In genomic region chr7:158035343-158035742, GRCh38 we compare ENCODE assay signal across 16 cellular contexts.
DNase-seq lines count a peak whose midpoint lies in the region; ATAC-seq and TF ChIP-seq lines count a peak whose summit lies in the region.
"Had no signal": no experiment of that assay in that cellular context is flagged by ENCODE, and none has a peak within 500 bp of the region (broad histone marks: within the 10 kb centered on the region; RNA-seq: fewer than 3 reads in every experiment).

No MANE protein-coding gene starts in this region.

- H2BK5ac ChIP-seq in neuronal stem cell (ENCODE audit: low read length): no peak overlapping the region

- peak; percentile 13 for DNase-seq in natural killer cell treated with Interleukin-12 subunit alpha and Interleukin-12 subunit beta and Interleukin-15 and Interleukin-18, amount 100 ng/mL, for 72 hours (ENCODE audit: low spot score)
- DNase-seq in natural killer cell: no peak
- DNase-seq in coronary artery (ENCODE audit: low spot score): peak; percentile 21
- no peak for DNase-seq in neuronal stem cell (ENCODE audit: low spot score)
- no peak for DNase-seq in MG63
- no peak for DNase-seq in GM19238 (ENCODE audit: insufficient read length, low spot score)
- DNase-seq in stimulated activated CD4-positive, alpha-beta T cell treated with anti-CD3 and anti-CD28 coated beads, Interleukin-1b, Interleukin-23, amount 100 ng/mL, for 48 hours: no peak
- DNase-seq: C1 segment of cervical spinal cord; Calu3; CD4-positive, alpha-beta memory T cell; COR-L47; DMS53; DMS79 treated with DMSO at 0.1 percent for 48 hours; GF-D8; GOT3 had no signal

- no peak overlapping the region for H3K4me3 Mint-ChIP-seq in natural killer cell treated with Interleukin-12 subunit alpha and Interleukin-12 subunit beta and Interleukin-15 and Interleukin-18, amount 100 ng/mL, for 72 hours
- no peak overlapping the region for H3K4me3 Mint-ChIP-seq in natural killer cell
- H3K4me3 Mint-ChIP-seq: CD4-positive, alpha-beta memory T cell had no signal

- no peak overlapping the region for H3K23ac ChIP-seq in neuronal stem cell (ENCODE audit: low read depth, low read length, poor library complexity)

- peaks cover 0 to 15% (median 0%) of the 10 kb centered on the region in 3 experiments for H3K27me3 ChIP-seq in neuronal stem cell (ENCODE audit: control insufficient read depth in 3 of 3, insufficient read depth in 3 of 3, low read depth in 1 of 3, low read length in 3 of 3)
- no peaks in the 10 kb centered on the region for H3K27me3 ChIP-seq in MG63

- no peak overlapping the region for H3K4me3 ChIP-seq in coronary artery
- no peak overlapping the region for H3K4me3 ChIP-seq in neuronal stem cell (ENCODE audit: low read length in 2 of 2)
- no peak overlapping the region for H3K4me3 ChIP-seq in MG63
- H3K4me3 ChIP-seq: HAP-1 had no signal

- no peak overlapping the region for H4K8ac ChIP-seq in neuronal stem cell (ENCODE audit: low read depth, low read length)

- H3K4me1 Mint-ChIP-seq in natural killer cell treated with Interleukin-12 subunit alpha and Interleukin-12 subunit beta and Interleukin-15 and Interleukin-18, amount 100 ng/mL, for 72 hours (ENCODE audit: low read depth in 2 of 2): no peaks in the 10 kb centered on the region
- H3K4me1 Mint-ChIP-seq in natural killer cell: no peaks in the 10 kb centered on the region

- H3K36me3 Mint-ChIP-seq in natural killer cell treated with Interleukin-12 subunit alpha and Interleukin-12 subunit beta and Interleukin-15 and Interleukin-18, amount 100 ng/mL, for 72 hours: peaks cover 12% of the 10 kb centered on the region
- H3K36me3 Mint-ChIP-seq in natural killer cell: no peaks in the 10 kb centered on the region

- no peak overlapping the region for H2BK12ac ChIP-seq in neuronal stem cell (ENCODE audit: low read length)

- TF ChIP-seq CTCF in natural killer cell (IDR thresholded peaks at IDR 0.05) (no peak), coronary artery (IDR thresholded peaks at IDR 0.05) (no peak)

- no peak for ATAC-seq in natural killer cell treated with Interleukin-12 subunit alpha and Interleukin-12 subunit beta and Interleukin-15 and Interleukin-18, amount 100 ng/mL, for 72 hours
- ATAC-seq in natural killer cell: no peak

- no CpG with 5 or more reads among the region's 4 CpGs for WGBS in neuronal stem cell (ENCODE audit: extremely low coverage in 2 of 2, insufficient read length in 2 of 2, insufficient replicate concordance in 1 of 2), 2 donors

- H3K4ac ChIP-seq in neuronal stem cell (ENCODE audit: low read length): no peak overlapping the region

- no peak overlapping the region for H3K4me2 ChIP-seq in neuronal stem cell (ENCODE audit: insufficient read depth, low read length, poor library complexity, severe bottlenecking)

- no peak overlapping the region for H3K9ac ChIP-seq in neuronal stem cell (ENCODE audit: low read depth, low read length, poor library complexity)

- H3K9me3 ChIP-seq in neuronal stem cell (replicated peaks in 1 of 2; ENCODE audit: control insufficient read depth in 2 of 2, insufficient read depth in 1 of 2, low read depth in 1 of 2, low read length in 2 of 2): peaks cover 13 to 18% of the 10 kb centered on the region in 2 donors
- no peaks in the 10 kb centered on the region for H3K9me3 ChIP-seq in MG63
- H3K9me3 ChIP-seq: HAP-1 had no signal

- H3K18ac ChIP-seq in neuronal stem cell (ENCODE audit: low read length): peak overlapping the region; percentile 90

- peaks cover 2 to 21% of the 10 kb centered on the region in 2 donors for H3K27me3 Mint-ChIP-seq in natural killer cell treated with Interleukin-12 subunit alpha and Interleukin-12 subunit beta and Interleukin-15 and Interleukin-18, amount 100 ng/mL, for 72 hours
- H3K27me3 Mint-ChIP-seq in natural killer cell (ENCODE audit: low read depth in 2 of 2): peaks cover 3 to 6% of the 10 kb centered on the region in 2 donors

- H3K27ac Mint-ChIP-seq in natural killer cell treated with Interleukin-12 subunit alpha and Interleukin-12 subunit beta and Interleukin-15 and Interleukin-18, amount 100 ng/mL, for 72 hours: no peak overlapping the region
- H3K27ac Mint-ChIP-seq in natural killer cell: no peak overlapping the region

- no peak overlapping the region for H4K91ac ChIP-seq in neuronal stem cell (ENCODE audit: low read depth, low read length, poor library complexity)

- no peak overlapping the region for H2BK15ac ChIP-seq in neuronal stem cell (ENCODE audit: low read length)

- H3K36me3 ChIP-seq in neuronal stem cell (replicated peaks in 1 of 2; ENCODE audit: control insufficient read depth in 2 of 2, insufficient read depth in 2 of 2, low read length in 2 of 2) (no peaks in the 10 kb centered on the region), MG63 (no peaks in the 10 kb centered on the region)
- H3K36me3 ChIP-seq: HAP-1 had no signal

- H2AFZ ChIP-seq in neuronal stem cell (ENCODE audit: low read length): no peak overlapping the region

- no peak overlapping the region for H2AK5ac ChIP-seq in neuronal stem cell (ENCODE audit: low read depth, low read length)

- H3K9me3 Mint-ChIP-seq in natural killer cell treated with Interleukin-12 subunit alpha and Interleukin-12 subunit beta and Interleukin-15 and Interleukin-18, amount 100 ng/mL, for 72 hours: peaks cover 10% of the 10 kb centered on the region
- peaks cover 9 to 10% of the 10 kb centered on the region in 2 donors for H3K9me3 Mint-ChIP-seq in natural killer cell

- intact Hi-C loops in natural killer cell (cut with micrococcal nuclease): no loop called here

- H3K14ac ChIP-seq in neuronal stem cell (ENCODE audit: low read length): no peak overlapping the region

- peaks cover 7 to 20% of the 10 kb centered on the region in 2 donors for H3K4me1 ChIP-seq in neuronal stem cell (ENCODE audit: control insufficient read depth in 2 of 2, insufficient read depth in 1 of 2, low read depth in 1 of 2, low read length in 2 of 2)
- H3K4me1 ChIP-seq: HAP-1 had no signal

- H2BK120ac ChIP-seq in neuronal stem cell (ENCODE audit: low read depth, low read length): no peak overlapping the region

- H3K79me1 ChIP-seq in neuronal stem cell (ENCODE audit: low read depth, low read length): no peaks in the 10 kb centered on the region

- H3K27ac ChIP-seq in coronary artery (no peak overlapping the region), neuronal stem cell (replicated peaks; ENCODE audit: low read length) (no peak overlapping the region)

Comparison
In these comparisons a context has a peak if more than half of its experiments do, and no peak if none do; other contexts are left out.
1. DNase-seq: peak in natural killer cell treated with Interleukin-12 subunit alpha and Interleukin-12 subunit beta and Interleukin-15 and Interleukin-18, amount 100 ng/mL, for 72 hours (single experiment) and coronary artery (single experiment); none in natural killer cell (single experiment), neuronal stem cell (single experiment), MG63 (single experiment), GM19238 (single experiment) and stimulated activated CD4-positive, alpha-beta T cell treated with anti-CD3 and anti-CD28 coated beads, Interleukin-1b, Interleukin-23, amount 100 ng/mL, for 48 hours (single experiment).